In the genomic region with DNA sequence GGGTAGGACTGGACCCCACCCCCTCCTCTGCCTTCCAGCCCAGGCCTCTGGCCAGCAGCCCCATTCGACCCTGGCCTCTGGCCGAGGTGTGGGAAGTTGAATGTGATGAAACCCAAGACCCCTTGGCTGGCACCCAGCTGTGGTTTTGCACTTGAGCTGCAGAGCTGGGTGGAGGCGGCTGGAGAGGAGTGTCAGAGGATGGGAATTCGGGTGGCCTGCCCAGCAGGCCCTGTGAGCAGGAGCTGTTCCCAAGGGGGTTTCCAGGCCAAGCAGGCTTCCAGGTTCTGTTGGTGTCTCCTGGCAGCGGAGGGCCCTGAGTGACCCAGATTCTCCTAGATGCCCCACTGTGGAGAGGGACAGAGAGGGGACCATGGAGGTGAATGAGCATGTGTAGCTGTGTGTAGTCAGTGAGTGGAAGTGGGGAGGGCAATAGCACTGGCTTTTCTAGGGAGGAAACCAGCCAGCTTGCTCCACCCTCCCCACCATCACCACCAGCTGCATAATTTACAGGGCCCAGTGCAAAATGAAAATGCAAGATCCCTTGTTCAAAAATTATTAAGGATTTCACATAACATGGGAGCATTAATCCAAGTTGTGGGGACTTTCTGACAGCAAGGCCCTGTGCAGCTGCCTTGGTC, we compare ENCODE assay signal across 9 cellular contexts.
DNase-seq lines count a peak whose midpoint lies in the region; ATAC-seq, FAIRE-seq and TF ChIP-seq lines count a peak whose summit lies in the region.
"Had no signal": no experiment of that assay in that cellular context is flagged by ENCODE, and none has a peak within 500 bp of the region (broad histone marks: within the 10 kb centered on the region; RNA-seq: fewer than 3 reads in every experiment).

No MANE protein-coding gene starts in this region.

- H3K9ac ChIP-seq in HepG2 (ENCODE audit: insufficient read depth, low read depth, low read length), result no peak overlapping the region

- BruUV-seq in MCF 10A (replicated peaks; lab: Mats Ljungman, UMichigan) (no TSS peak), HepG2 (replicated peaks; lab: Mats Ljungman, UMichigan) (no TSS peak)

- no peak overlapping the region for H3K27ac ChIP-seq in HepG2 (ENCODE audit: extremely low read length, insufficient read depth, low read length)
- H3K27ac ChIP-seq: epithelial cell of prostate had no signal

- H3K4me3 Mint-ChIP-seq in MCF 10A (ENCODE audit: unreplicated experiment), result no peak overlapping the region

- no peaks in the 10 kb centered on the region for H3K9me3 Mint-ChIP-seq in MCF 10A (ENCODE audit: unreplicated experiment)

- peak; percentile 53 to 56 for DNase-seq in Kasumi-1 (lab: John Stamatoyannopoulos, UW)
- DNase-seq in MCF 10A (ENCODE audit: unreplicated experiment), result peak; percentile 90
- DNase-seq in HepG2 (ENCODE audit: low spot score), result no peak
- peak; percentile 93 for DNase-seq in urothelium cell line (ENCODE audit: low spot score)
- DNase-seq in NCI-H1930 (lab: John Stamatoyannopoulos, UW), result no peak
- DNase-seq: activated CD4-positive, alpha-beta T cell treated with anti-CD3 and anti-CD28 coated beads, Interleukin-2, amount 50 U/mL, for 4 hours had no signal

- POLR2A ChIA-PET in MCF 10A (lab: Yijun Ruan, JAX), result interaction anchor here (0.9 kb wide), 1 partner anchor 109 kb away, joined by 4 read pairs; no protein-coding TSS in a partner anchor
- POLR2A ChIA-PET in HepG2 (lab: Yijun Ruan, JAX), result interaction anchor here (0.7 to 9.3 kb wide), 5 partner anchors 11 to 262 kb away, joined by 3 to 98 read pairs (median 4); a partner anchor contains a TSS

- H3K9me3 ChIP-seq in HepG2 (ENCODE audit: low read length), result no peaks in the 10 kb centered on the region

- in situ Hi-C loops in HepG2 (cut with HindIII; ENCODE audit: extremely low pct_ligation_motif_present, low pct_unique_long_range_greater_than_20kb), result no loop called here

- H4K20me1 ChIP-seq in HepG2 (ENCODE audit: insufficient read depth, low read length), result no peaks in the 10 kb centered on the region

- peak overlapping the region; percentile 80 for H3K27ac Mint-ChIP-seq in MCF 10A (ENCODE audit: low read depth, unreplicated experiment)

- no peak overlapping the region for H3K4me3 ChIP-seq in HepG2 (replicated peaks in 1 of 3; ENCODE audit: insufficient read depth in 1 of 3, low read depth in 2 of 3, low read length in 3 of 3)

- intact Hi-C loops in MCF 10A (cut with micrococcal nuclease), result no loop called here
- intact Hi-C loops in HepG2 (cut with micrococcal nuclease; ENCODE audit: unreplicated experiment), result no loop called here

- no peaks in the 10 kb centered on the region for H3K79me2 ChIP-seq in HepG2 (ENCODE audit: insufficient read depth, low read length)

- peaks cover 6% of the 10 kb centered on the region for H3K36me3 Mint-ChIP-seq in MCF 10A (ENCODE audit: insufficient read depth, unreplicated experiment)

- no peaks in the 10 kb centered on the region for H3K27me3 ChIP-seq in HepG2 (ENCODE audit: control insufficient read depth in 1 of 2, insufficient read depth in 2 of 2, low read length in 2 of 2)

- TF ChIP-seq EP300 in HepG2 (IDR thresholded peaks at IDR 0.05; ENCODE audit: low read depth in 2 of 2, low read length in 2 of 2), result no peak
- TF ChIP-seq EP300 in HepG2 (CRISPR knock-in tag; IDR thresholded peaks at IDR 0.05; ENCODE audit: borderline replicate concordance), result no peak

- no peak for FAIRE-seq in HepG2 (lab: Jason Lieb, UNC)
- FAIRE-seq in urothelium cell line (lab: Jason Lieb, UNC), result peak; percentile 9

- no peaks in the 10 kb centered on the region for H3K36me3 ChIP-seq in HepG2 (replicated peaks in 1 of 2; ENCODE audit: control insufficient read depth in 1 of 2, insufficient read depth in 2 of 2, low read length in 2 of 2)

- ATAC-seq in HepG2 (no peak), GM19324 (IDR thresholded peaks at IDR 0.05; ENCODE audit: low FRiP score, unreplicated experiment) (no peak), HG03135 (IDR thresholded peaks at IDR 0.05; ENCODE audit: unreplicated experiment) (no peak)

- peaks cover 75% of the 10 kb centered on the region for H3K4me1 ChIP-seq in HepG2 (ENCODE audit: insufficient read depth, low read length)

- TF ChIP-seq RAD21 in HepG2 (CRISPR knock-in tag; IDR thresholded peaks at IDR 0.05), result no peak

- TF ChIP-seq POLR2A in HepG2 (IDR thresholded peaks at IDR 0.05; ENCODE audit: insufficient read depth in 1 of 2, low read depth in 2 of 2, low read length in 2 of 2), result no peak

- peaks cover 29% of the 10 kb centered on the region for H3K4me1 Mint-ChIP-seq in MCF 10A (ENCODE audit: insufficient read depth, unreplicated experiment)

- no peak overlapping the region for H3K4me2 ChIP-seq in HepG2 (ENCODE audit: low read depth, low read length)

- no peak overlapping the region for H2AFZ ChIP-seq in HepG2 (ENCODE audit: low read length)

- TF ChIP-seq CTCF in MCF 10A (IDR thresholded peaks at IDR 0.05; ENCODE audit: unreplicated experiment) (no peak), HepG2 (CRISPR knock-in tag; IDR thresholded peaks at IDR 0.05) (no peak)

- CTCF ChIA-PET in MCF 10A (lab: Yijun Ruan, JAX) (interaction anchor here (0.6 to 4.7 kb wide), 5 partner anchors 10 to 265 kb away, joined by 3 to 34 read pairs (median 3); no protein-coding TSS in a partner anchor), HepG2 (lab: Yijun Ruan, JAX; ENCODE audit: low intra/inter-chr PET ratio, low total read pairs) (no interaction called here)

- H3K27me3 Mint-ChIP-seq in MCF 10A (ENCODE audit: insufficient read depth, unreplicated experiment), result no peaks in the 10 kb centered on the region

- WGBS in HepG2 (ENCODE audit: low lambda C conversion rate), result 81% methylated on average over 5 of the region's 5 CpGs

TF ChIP-seq in HepG2, 621 proteins besides CTCF, POLR2A, EP300 and RAD21 (continues in another document):
- peak; percentile 16; the same call in 1 of the 2 replicates for TF ChIP-seq ZNF768 (CRISPR knock-in tag; IDR thresholded peaks at IDR 0.05)
- TF ChIP-seq, protein P1, sequence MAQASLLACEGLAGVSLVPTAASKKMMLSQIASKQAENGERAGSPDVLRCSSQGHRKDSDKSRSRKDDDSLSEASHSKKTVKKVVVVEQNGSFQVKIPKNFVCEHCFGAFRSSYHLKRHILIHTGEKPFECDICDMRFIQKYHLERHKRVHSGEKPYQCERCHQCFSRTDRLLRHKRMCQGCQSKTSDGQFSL (CRISPR knock-in tag; IDR thresholded peaks at IDR 0.05), result no peak
- 0 out of 2 replicates have a peak, but pooled peaks have one; percentile 26 for TF ChIP-seq ZNF543 (CRISPR knock-in tag; IDR thresholded peaks at IDR 0.05)
- no peak for TF ChIP-seq NFATC3 (CRISPR knock-in tag; IDR thresholded peaks at IDR 0.05)
- no peak for TF ChIP-seq SALL1 (CRISPR knock-in tag; IDR thresholded peaks at IDR 0.05)
- TF ChIP-seq, protein P2, sequence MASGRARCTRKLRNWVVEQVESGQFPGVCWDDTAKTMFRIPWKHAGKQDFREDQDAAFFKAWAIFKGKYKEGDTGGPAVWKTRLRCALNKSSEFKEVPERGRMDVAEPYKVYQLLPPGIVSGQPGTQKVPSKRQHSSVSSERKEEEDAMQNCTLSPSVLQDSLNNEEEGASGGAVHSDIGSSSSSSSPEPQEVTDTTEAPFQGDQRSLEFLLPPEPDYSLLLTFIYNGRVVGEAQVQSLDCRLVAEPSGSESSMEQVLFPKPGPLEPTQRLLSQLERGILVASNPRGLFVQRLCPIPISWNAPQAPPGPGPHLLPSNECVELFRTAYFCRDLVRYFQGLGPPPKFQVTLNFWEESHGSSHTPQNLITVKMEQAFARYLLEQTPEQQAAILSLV (CRISPR knock-in tag; IDR thresholded peaks at IDR 0.05; ENCODE audit: borderline replicate concordance), result no peak
- TF ChIP-seq, protein P3, sequence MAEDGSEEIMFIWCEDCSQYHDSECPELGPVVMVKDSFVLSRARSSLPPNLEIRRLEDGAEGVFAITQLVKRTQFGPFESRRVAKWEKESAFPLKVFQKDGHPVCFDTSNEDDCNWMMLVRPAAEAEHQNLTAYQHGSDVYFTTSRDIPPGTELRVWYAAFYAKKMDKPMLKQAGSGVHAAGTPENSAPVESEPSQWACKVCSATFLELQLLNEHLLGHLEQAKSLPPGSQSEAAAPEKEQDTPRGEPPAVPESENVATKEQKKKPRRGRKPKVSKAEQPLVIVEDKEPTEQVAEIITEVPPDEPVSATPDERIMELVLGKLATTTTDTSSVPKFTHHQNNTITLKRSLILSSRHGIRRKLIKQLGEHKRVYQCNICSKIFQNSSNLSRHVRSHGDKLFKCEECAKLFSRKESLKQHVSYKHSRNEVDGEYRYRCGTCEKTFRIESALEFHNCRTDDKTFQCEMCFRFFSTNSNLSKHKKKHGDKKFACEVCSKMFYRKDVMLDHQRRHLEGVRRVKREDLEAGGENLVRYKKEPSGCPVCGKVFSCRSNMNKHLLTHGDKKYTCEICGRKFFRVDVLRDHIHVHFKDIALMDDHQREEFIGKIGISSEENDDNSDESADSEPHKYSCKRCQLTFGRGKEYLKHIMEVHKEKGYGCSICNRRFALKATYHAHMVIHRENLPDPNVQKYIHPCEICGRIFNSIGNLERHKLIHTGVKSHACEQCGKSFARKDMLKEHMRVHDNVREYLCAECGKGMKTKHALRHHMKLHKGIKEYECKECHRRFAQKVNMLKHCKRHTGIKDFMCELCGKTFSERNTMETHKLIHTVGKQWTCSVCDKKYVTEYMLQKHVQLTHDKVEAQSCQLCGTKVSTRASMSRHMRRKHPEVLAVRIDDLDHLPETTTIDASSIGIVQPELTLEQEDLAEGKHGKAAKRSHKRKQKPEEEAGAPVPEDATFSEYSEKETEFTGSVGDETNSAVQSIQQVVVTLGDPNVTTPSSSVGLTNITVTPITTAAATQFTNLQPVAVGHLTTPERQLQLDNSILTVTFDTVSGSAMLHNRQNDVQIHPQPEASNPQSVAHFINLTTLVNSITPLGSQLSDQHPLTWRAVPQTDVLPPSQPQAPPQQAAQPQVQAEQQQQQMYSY (CRISPR knock-in tag; IDR thresholded peaks at IDR 0.05), result no peak

Comparison
In these comparisons a context has a peak if more than half of its experiments do, and no peak if none do; other contexts are left out.
1. DNase-seq: peak in Kasumi-1 (2 of 2), MCF 10A (single experiment) and urothelium cell line (single experiment); none in HepG2 (single experiment) and NCI-H1930 (0 of 2).